In genomic region chr7:92761391-92762098, GRCh38 we compare ENCODE assay signal across 17 cellular contexts.
A peak's percentile ranks its signal among the peaks of the same experiment; 100 is the strongest.
DNase-seq lines count a peak whose midpoint lies in the region; ATAC-seq, FAIRE-seq and TF ChIP-seq lines count a peak whose summit lies in the region.
"Had no signal": no experiment of that assay in that cellular context is flagged by ENCODE, and none has a peak within 500 bp of the region (broad histone marks: within the 10 kb centered on the region; RNA-seq: fewer than 3 reads in every experiment).

No MANE protein-coding gene starts in this region.

- FAIRE-seq in H1 (lab: Jason Lieb, UNC), result no peak

- H3K79me1 ChIP-seq in H1 (ENCODE audit: low read depth, low read length), result no peaks in the 10 kb centered on the region

- no TSS peak for BruUV-seq in Panc1 (replicated peaks; lab: Mats Ljungman, UMichigan)

- CTCF ChIA-PET in Panc1 (lab: Charles Lee), result interaction anchor here (0.7 kb wide), 1 partner anchor 10 kb away, joined by 7 read pairs; no protein-coding TSS in a partner anchor
- CTCF ChIA-PET in H1 (lab: Charles Lee; ENCODE audit: partially characterized antibody), result no interaction called here

- H2BK5ac ChIP-seq in H1 (ENCODE audit: low read depth, low read length), result no peak overlapping the region

- TF ChIP-seq CTCF in DND-41 (IDR thresholded peaks at IDR 0.05; ENCODE audit: borderline replicate concordance, extremely low read depth, low read length, poor library complexity, severe bottlenecking) (no peak), Panc1 (IDR thresholded peaks at IDR 0.05) (no peak), H1 (IDR thresholded peaks at IDR 0.05; ENCODE audit: control extremely low read depth in 1 of 3, insufficient read depth in 1 of 3, low read depth in 1 of 3, low read length in 3 of 3) (no peak), osteoblast (IDR thresholded peaks at IDR 0.05; ENCODE audit: extremely low read depth, low read depth, low read length) (no peak)

- H2BK20ac ChIP-seq in H1 (ENCODE audit: low read length), result no peak overlapping the region

- TF ChIP-seq RAD21 in H1 (IDR thresholded peaks at IDR 0.05 in 1 of 2, conservative IDR thresholded peaks at IDR 0.05 in 1 of 2; ENCODE audit: low read depth in 2 of 2, low read length in 2 of 2), result no peak

- in situ Hi-C loops in Panc1 (cut with HindIII; ENCODE audit: low pct_unique_long_range_greater_than_20kb, low sequenced_read_pairs), result no loop called here

- peaks cover 80% of the 10 kb centered on the region for H3K36me3 ChIP-seq in DND-41 (ENCODE audit: insufficient read depth, low read length)
- no peaks in the 10 kb centered on the region; the same call in 1 of the 2 replicates for H3K36me3 ChIP-seq in Panc1 (ENCODE audit: control insufficient read depth, insufficient read depth, low read length)
- H3K36me3 ChIP-seq in H1 (ENCODE audit: control insufficient read depth in 2 of 4, insufficient read depth in 4 of 4, low read length in 3 of 4), result no peaks in the 10 kb centered on the region
- no peaks in the 10 kb centered on the region for H3K36me3 ChIP-seq in osteoblast (ENCODE audit: insufficient read depth, low read length)
- H3K36me3 ChIP-seq: gastrocnemius medialis had no signal

- H3K4me3 ChIP-seq in DND-41 (ENCODE audit: low read depth in 1 of 2, low read length in 2 of 2) (no peak overlapping the region), Panc1 (ENCODE audit: low read depth in 2 of 2, low read length in 2 of 2) (no peak overlapping the region), H1 (ENCODE audit: extremely low read depth in 1 of 4, insufficient read depth in 2 of 4, low read depth in 3 of 4, low read length in 4 of 4) (no peak overlapping the region), osteoblast (ENCODE audit: insufficient read depth, low read length) (no peak overlapping the region)
- H3K4me3 ChIP-seq: gastrocnemius medialis had no signal

- no peaks in the 10 kb centered on the region; the same call in 1 of the 2 replicates for H3K23me2 ChIP-seq in H1 (ENCODE audit: low read depth, low read length)

- no peak overlapping the region for H3K23ac ChIP-seq in H1 (ENCODE audit: insufficient read length)

- DNase-seq in DND-41 (no peak), Panc1 (ENCODE audit: low read depth, low spot score) (no peak), H1 (ENCODE audit: low read depth in 1 of 2, low spot score in 2 of 2) (no peak), osteoblast (ENCODE audit: insufficient read length, low spot score, missing footprints) (no peak), D341Med (ENCODE audit: low spot score) (no peak), NCI-H1048 (lab: John Stamatoyannopoulos, UW) (no peak), GM03348 (ENCODE audit: low spot score) (no peak)
- DNase-seq: activated CD4-positive, CD25-positive, alpha-beta regulatory T cell; activated T-cell treated with anti-CD3 and anti-CD28 coated beads, Interleukin-2, amount 50 U/mL, for 4 hours; gastrocnemius medialis; immature natural killer cell; NCI-H1105 treated with DMSO at 0.1 percent for 48 hours; NCI-H2227 treated with DMSO at 0.1 percent for 48 hours; stimulated activated CD4-positive, alpha-beta T cell treated with anti-CD3 and anti-CD28 coated beads, Interleukin-4, amount 100 ng/mL, for 4 hours; stimulated activated naive B cell treated with anti-CD40 and anti-IgM and Interleukin-4, amounts not matched to agents 10 μg/mL and 1 μg/mL and 100 μg/mL, for 72 hours; SW 1271 had no signal

- no peak overlapping the region for H3K9ac ChIP-seq in DND-41 (ENCODE audit: low read depth, low read length)
- no peak overlapping the region for H3K9ac ChIP-seq in H1 (replicated peaks in 1 of 4; ENCODE audit: extremely low read depth in 1 of 4, low read depth in 3 of 4, low read length in 3 of 4)

- H4K8ac ChIP-seq in H1 (ENCODE audit: extremely low read depth, insufficient read depth, low read length), result no peak overlapping the region

- no peaks in the 10 kb centered on the region for H3K27me3 ChIP-seq in DND-41 (ENCODE audit: insufficient read depth, low read length, poor library complexity)
- H3K27me3 ChIP-seq in Panc1 (ENCODE audit: control insufficient read depth, insufficient read depth, low read length), result no peaks in the 10 kb centered on the region
- H3K27me3 ChIP-seq in H1 (replicated peaks in 1 of 4; ENCODE audit: control insufficient read depth in 3 of 4, extremely low read depth in 1 of 4, insufficient read depth in 3 of 4, low read length in 3 of 4), result no peaks in the 10 kb centered on the region
- no peaks in the 10 kb centered on the region for H3K27me3 ChIP-seq in osteoblast (ENCODE audit: insufficient read depth, low read length)
- H3K27me3 ChIP-seq: gastrocnemius medialis had no signal

- H3K27ac ChIP-seq in DND-41 (ENCODE audit: low read length) (peak overlapping the region; percentile 68), Panc1 (ENCODE audit: low read length) (peak overlapping the region; percentile 7; the same call in 1 of the 2 replicates), H1 (ENCODE audit: low read depth, low read length) (no peak overlapping the region), osteoblast (ENCODE audit: low read depth, low read length) (peak overlapping the region; percentile 57)
- H3K27ac ChIP-seq: gastrocnemius medialis had no signal

- no peak overlapping the region for H2BK12ac ChIP-seq in H1 (ENCODE audit: low read depth, low read length)

- no peak for TF ChIP-seq EP300 in H1 (IDR thresholded peaks at IDR 0.05; ENCODE audit: borderline replicate concordance in 1 of 2, low read depth in 2 of 2, low read length in 2 of 2)

- H2AK5ac ChIP-seq in H1 (ENCODE audit: low read depth, low read length), result no peak overlapping the region

- H3K4ac ChIP-seq in H1 (replicated peaks; ENCODE audit: insufficient read length, low read depth, low read length), result no peak overlapping the region

- peak overlapping the region; percentile 81 for H4K5ac ChIP-seq in H1 (ENCODE audit: insufficient read length, low read depth, low read length)

- no peak overlapping the region for H3K56ac ChIP-seq in H1 (replicated peaks; ENCODE audit: insufficient read length, low read depth, low read length)

- POLR2A ChIA-PET in Panc1 (lab: Charles Lee), result no interaction called here
- POLR2A ChIA-PET in H1 (lab: Charles Lee; ENCODE audit: partially characterized antibody), result interaction anchor here (0.7 kb wide), 1 partner anchor 78 kb away, joined by 3 read pairs; no protein-coding TSS in a partner anchor

- no peak overlapping the region for H2AFZ ChIP-seq in DND-41 (ENCODE audit: low read depth, low read length)
- no peak overlapping the region for H2AFZ ChIP-seq in H1 (ENCODE audit: low read length)
- no peak overlapping the region for H2AFZ ChIP-seq in osteoblast (ENCODE audit: low read length)

- H2BK120ac ChIP-seq in H1 (replicated peaks; ENCODE audit: low read depth, low read length), result peak overlapping the region; percentile 87

- H4K20me1 ChIP-seq in DND-41 (ENCODE audit: insufficient read depth, low read length), result peaks cover 6% of the 10 kb centered on the region; the same call in 1 of the 2 replicates
- H4K20me1 ChIP-seq in H1 (replicated peaks in 1 of 2; ENCODE audit: control insufficient read depth in 1 of 2, insufficient read depth in 2 of 2, low read length in 2 of 2), result no peaks in the 10 kb centered on the region
- no peaks in the 10 kb centered on the region for H4K20me1 ChIP-seq in osteoblast (ENCODE audit: insufficient read depth, low read length)

- peaks cover 100% of the 10 kb centered on the region for H3K79me2 ChIP-seq in DND-41 (ENCODE audit: insufficient read depth, low read length)
- H3K79me2 ChIP-seq in H1 (ENCODE audit: control insufficient read depth in 1 of 2, insufficient read depth in 2 of 2, low read length in 2 of 2), result no peaks in the 10 kb centered on the region
- H3K79me2 ChIP-seq in osteoblast (ENCODE audit: insufficient read depth, low read length), result peaks cover 70% of the 10 kb centered on the region

- H3K9me3 ChIP-seq in DND-41 (ENCODE audit: insufficient read depth, low read length, severe bottlenecking) (no peaks in the 10 kb centered on the region), Panc1 (ENCODE audit: control insufficient read depth, insufficient read depth, low read depth, low read length) (no peaks in the 10 kb centered on the region), H1 (ENCODE audit: insufficient read depth in 2 of 2, low read depth in 1 of 2, low read length in 1 of 2) (no peaks in the 10 kb centered on the region), osteoblast (ENCODE audit: low read depth, low read length) (no peaks in the 10 kb centered on the region)
- H3K9me3 ChIP-seq: gastrocnemius medialis had no signal

- H3K4me2 ChIP-seq in DND-41 (ENCODE audit: insufficient read depth, low read length) (peak overlapping the region; percentile 8; the same call in 1 of the 2 replicates), H1 (ENCODE audit: insufficient read depth in 1 of 2, low read depth in 2 of 2, low read length in 2 of 2) (no peak overlapping the region), osteoblast (ENCODE audit: insufficient read depth, low read length) (no peak overlapping the region)

- no peak overlapping the region for H3K14ac ChIP-seq in H1 (ENCODE audit: insufficient read length)

- H3K4me1 ChIP-seq in DND-41 (ENCODE audit: insufficient read depth, low read length) (peaks cover 99% of the 10 kb centered on the region), Panc1 (ENCODE audit: control insufficient read depth, insufficient read depth, low read length) (peaks cover 26% of the 10 kb centered on the region), H1 (replicated peaks in 1 of 4; ENCODE audit: control insufficient read depth in 3 of 4, insufficient read depth in 4 of 4, low read length in 3 of 4) (peaks cover 3 to 20% (median 15%) of the 10 kb centered on the region in 4 experiments; a peak in 4 of 7 replicates), osteoblast (ENCODE audit: insufficient read depth, low read length) (peaks cover 47% of the 10 kb centered on the region)
- H3K4me1 ChIP-seq: gastrocnemius medialis had no signal

- no peak overlapping the region for H3K18ac ChIP-seq in H1 (ENCODE audit: extremely low read depth, low read length)

- intact Hi-C loops in Panc1 (cut with micrococcal nuclease; ENCODE audit: unreplicated experiment), result no loop called here

- TF ChIP-seq POLR2A in H1 (IDR thresholded peaks at IDR 0.05; ENCODE audit: control extremely low read depth in 1 of 2, low read depth in 2 of 2, low read length in 2 of 2), result no peak

- no peak overlapping the region for H4K91ac ChIP-seq in H1 (replicated peaks; ENCODE audit: insufficient read length, low read length)

- ATAC-seq in DND-41 (ENCODE audit: insufficient read depth, low read depth), result no peak
- no peak for ATAC-seq in Panc1
- no peak for ATAC-seq in GM18909 (IDR thresholded peaks at IDR 0.05; ENCODE audit: poor library complexity, unreplicated experiment)
- ATAC-seq: activated T-cell treated with anti-CD3 and anti-CD28 coated beads, Interleukin-2, amount 50 U/mL, for 4 hours; gastrocnemius medialis; stimulated activated naive B cell treated with anti-CD40 and anti-IgM and Interleukin-4, amounts not matched to agents 10 μg/mL and 1 μg/mL and 100 μg/mL, for 72 hours had no signal

- no peak overlapping the region for H2BK15ac ChIP-seq in H1 (ENCODE audit: low read length)

TF ChIP-seq in H1, 55 proteins besides CTCF, POLR2A, EP300 and RAD21 (continues in another document):
- TF ChIP-seq EGR1 (IDR thresholded peaks at IDR 0.05; ENCODE audit: borderline replicate concordance, low read depth, low read length) (no peak), TAF1 (IDR thresholded peaks at IDR 0.05; ENCODE audit: low read depth, low read length) (no peak), TEAD4 (IDR thresholded peaks at IDR 0.05; ENCODE audit: low read depth, low read length) (no peak), BRCA1 (IDR thresholded peaks at IDR 0.05; ENCODE audit: low read depth, low read length) (no peak)
